ENCODE assay signal across 9 cellular contexts in the genomic region with DNA sequence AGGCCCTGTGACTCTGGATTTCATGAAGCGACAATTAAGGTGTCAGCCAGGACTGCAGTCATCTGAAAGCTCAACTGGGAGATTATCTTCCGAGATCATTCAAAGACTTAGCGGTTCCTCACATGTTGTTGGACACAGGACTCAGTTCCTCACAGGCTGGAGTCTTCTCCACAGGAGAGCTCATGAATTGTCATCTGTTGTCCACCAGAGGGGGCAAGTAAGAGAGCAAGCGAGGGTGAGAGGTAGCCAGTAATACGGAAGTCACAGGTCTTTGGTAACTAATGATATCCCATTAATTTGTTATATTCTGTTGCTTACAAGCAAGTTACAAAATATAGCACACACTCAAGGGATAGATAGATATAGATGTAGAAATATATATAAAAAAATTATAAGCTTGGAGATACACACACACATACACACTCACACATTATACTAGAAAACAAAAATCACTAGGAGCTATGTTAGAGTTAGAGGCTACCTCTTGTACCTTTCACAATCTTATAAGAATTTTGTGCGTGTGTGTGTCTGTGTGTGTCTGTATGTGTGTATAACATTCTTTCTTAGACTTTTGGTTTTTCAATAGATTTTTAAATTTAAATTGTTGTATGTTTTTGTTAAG.
DNase-seq lines count a peak whose midpoint lies in the region; ATAC-seq and TF ChIP-seq lines count a peak whose summit lies in the region.
"Had no signal": no experiment of that assay in that cellular context is flagged by ENCODE, and none has a peak within 500 bp of the region (broad histone marks: within the 10 kb centered on the region; RNA-seq: fewer than 3 reads in every experiment).

No MANE protein-coding gene starts in this region.

- H3K27ac Mint-ChIP-seq in CD8-positive, alpha-beta T cell = no peak overlapping the region
- H3K27ac Mint-ChIP-seq: naive B cell had no signal

- no peaks in the 10 kb centered on the region for H3K4me1 Mint-ChIP-seq in CD8-positive, alpha-beta T cell (ENCODE audit: low read depth)
- H3K4me1 Mint-ChIP-seq: naive B cell had no signal

- H3K4me1 ChIP-seq in CD8-positive, alpha-beta T cell (ENCODE audit: insufficient read depth, low read length) = no peaks in the 10 kb centered on the region

- peak; percentile 97 for ATAC-seq in GM18870 (IDR thresholded peaks at IDR 0.05; ENCODE audit: unreplicated experiment)
- ATAC-seq in HG03045 (IDR thresholded peaks at IDR 0.05; ENCODE audit: unreplicated experiment) = peak; percentile 81
- ATAC-seq in CD8-positive, alpha-beta T cell = no peak

- H3K36me3 Mint-ChIP-seq in CD8-positive, alpha-beta T cell = no peaks in the 10 kb centered on the region
- H3K36me3 Mint-ChIP-seq: naive B cell had no signal

- TF ChIP-seq CTCF in cardiac fibroblast (IDR thresholded peaks at IDR 0.05; ENCODE audit: low read depth, low read length) = peak; percentile 28
- no peak for TF ChIP-seq CTCF in CD8-positive, alpha-beta T cell (IDR thresholded peaks at IDR 0.05)
- TF ChIP-seq CTCF in coronary artery (IDR thresholded peaks at IDR 0.05) = no peak

- intact Hi-C loops in CD8-positive, alpha-beta T cell (cut with DNase I, micrococcal nuclease) = no loop called here

- H3K27me3 Mint-ChIP-seq in CD8-positive, alpha-beta T cell (ENCODE audit: low read depth) = no peaks in the 10 kb centered on the region
- H3K27me3 Mint-ChIP-seq: naive B cell had no signal

- CTCF ChIA-PET in CD8-positive, alpha-beta T cell (lab: Charles Lee) = no interaction called here

- peaks cover 5% of the 10 kb centered on the region for H3K9me3 Mint-ChIP-seq in CD8-positive, alpha-beta T cell

- no peaks in the 10 kb centered on the region for H3K27me3 ChIP-seq in CD8-positive, alpha-beta T cell (ENCODE audit: insufficient read depth, low read length)

- peak; percentile 26 for DNase-seq in CD1c-positive myeloid dendritic cell (ENCODE audit: extremely low spot score)
- peak; percentile 32 for DNase-seq in NCI-H2196 (lab: John Stamatoyannopoulos, UW; ENCODE audit: unreplicated experiment)
- DNase-seq in cardiac fibroblast (ENCODE audit: low read depth in 2 of 2) = peak; percentile 29 to 47
- peak; percentile 2 for DNase-seq in occipital lobe (lab: John Stamatoyannopoulos, UW)
- DNase-seq in CD8-positive, alpha-beta T cell = no peak
- DNase-seq in coronary artery (ENCODE audit: low spot score) = no peak
- DNase-seq: naive B cell had no signal

- H3K9me3 ChIP-seq in CD8-positive, alpha-beta T cell (ENCODE audit: low read length) = no peaks in the 10 kb centered on the region

- no peak overlapping the region for H3K4me3 Mint-ChIP-seq in CD8-positive, alpha-beta T cell
- H3K4me3 Mint-ChIP-seq: naive B cell had no signal

- H3K27ac ChIP-seq in CD8-positive, alpha-beta T cell (ENCODE audit: low read depth, low read length) = no peak overlapping the region
- H3K27ac ChIP-seq in coronary artery = no peak overlapping the region

- H3K36me3 ChIP-seq in CD8-positive, alpha-beta T cell (ENCODE audit: insufficient read depth, low read length) = no peaks in the 10 kb centered on the region

- POLR2A ChIA-PET in CD8-positive, alpha-beta T cell (lab: Charles Lee) = no interaction called here

- H3K4me3 ChIP-seq in cardiac fibroblast (replicated peaks in 1 of 2; ENCODE audit: low read depth in 2 of 2, low read length in 2 of 2) (no peak overlapping the region), coronary artery (no peak overlapping the region)
- no peak overlapping the region for H3K4me3 ChIP-seq in CD8-positive, alpha-beta T cell (ENCODE audit: low read depth, low read length)

Comparison
In these comparisons a context has a peak if more than half of its experiments do, and no peak if none do; other contexts are left out.
1. DNase-seq: peak in CD1c-positive myeloid dendritic cell (single experiment), NCI-H2196 (single experiment), cardiac fibroblast (2 of 2) and occipital lobe (single experiment); none in CD8-positive, alpha-beta T cell (0 of 7) and coronary artery (single experiment).